Comparison of ENCODE assay signal across 3 cellular contexts in genomic region chr6:5055118-5055517, GRCh38.
TF ChIP-seq lines count a peak whose summit lies in the region.

No MANE protein-coding gene starts in this region.

TF ChIP-seq in SK-N-SH, 30 proteins besides CTCF, POLR2A, EP300 and RAD21:
- TF ChIP-seq GABPA (IDR thresholded peaks at IDR 0.05; ENCODE audit: low read depth) (no peak), NRF1 (IDR thresholded peaks at IDR 0.05; ENCODE audit: low read depth, low read length) (no peak), USF1 (IDR thresholded peaks at IDR 0.05; ENCODE audit: borderline replicate concordance, low read depth) (no peak), FOXJ3 (CRISPR knock-in tag; IDR thresholded peaks at IDR 0.05) (no peak), REST (IDR thresholded peaks at IDR 0.05; ENCODE audit: low read depth, low read length) (peak; percentile 75)

TF ChIP-seq in SK-N-SH treated with all-trans-retinoic acid at 6 μM for 48 hours, 23 proteins besides CTCF, POLR2A, EP300 and RAD21:
- no peak for TF ChIP-seq ZNF8 (CRISPR knock-in tag; IDR thresholded peaks at IDR 0.05)
TF ChIP-seq in SK-N-SH treated with all-trans-retinoic acid at 6 μM for 48 hours: peak in this region for 0.

TF ChIP-seq in endothelial cell of umbilical vein, 7 proteins besides CTCF, POLR2A, EP300 and RAD21:
- TF ChIP-seq JUN (IDR thresholded peaks at IDR 0.05; ENCODE audit: borderline replicate concordance, insufficient read depth, insufficient read length, low read depth), result no peak
- TF ChIP-seq GATA2 (IDR thresholded peaks at IDR 0.05; ENCODE audit: insufficient read depth, insufficient read length, low read depth, low read length), result no peak
- TF ChIP-seq FOS (IDR thresholded peaks at IDR 0.05; ENCODE audit: borderline replicate concordance, insufficient read depth, low read length), result no peak
- TF ChIP-seq MYC (IDR thresholded peaks at IDR 0.05; ENCODE audit: low read depth, low read length), result no peak
- no peak for TF ChIP-seq MAX (IDR thresholded peaks at IDR 0.05; ENCODE audit: insufficient read depth, insufficient read length)
- no peak for TF ChIP-seq POLR2AphosphoS5 (IDR thresholded peaks at IDR 0.05; ENCODE audit: insufficient read depth, low read depth, low read length)
- no peak for TF ChIP-seq EZH2 (IDR thresholded peaks at IDR 0.05; ENCODE audit: borderline replicate concordance, low read depth, low read length, severe bottlenecking)
